In genomic region chr4:114785570-114785969, GRCh38 we compare ENCODE assay signal across 20 cellular contexts.
DNase-seq lines count a peak whose midpoint lies in the region; ATAC-seq, FAIRE-seq and TF ChIP-seq lines count a peak whose summit lies in the region.
"Had no signal": no experiment of that assay in that cellular context is flagged by ENCODE, and none has a peak within 500 bp of the region (broad histone marks: within the 10 kb centered on the region; RNA-seq: fewer than 3 reads in every experiment).

No MANE protein-coding gene starts in this region.

- POLR2A ChIA-PET in HepG2 (lab: Yijun Ruan, JAX), result no interaction called here
- POLR2A ChIA-PET in IMR-90 (lab: Charles Lee; ENCODE audit: unreplicated experiment), result no interaction called here

- intact Hi-C loops in HepG2 (cut with micrococcal nuclease; ENCODE audit: unreplicated experiment) (no loop called here), right lobe of liver (cut with DNase I) (no loop called here), IMR-90 (cut with micrococcal nuclease) (no loop called here)

- H3K4ac ChIP-seq in IMR-90 (ENCODE audit: low read depth, low read length) (no peak overlapping the region), mesendoderm (ENCODE audit: low read depth, low read length) (no peak overlapping the region)

- H4K20me1 ChIP-seq in HepG2 (ENCODE audit: insufficient read depth, low read length) (no peaks in the 10 kb centered on the region), IMR-90 (ENCODE audit: insufficient read depth, low read length) (no peaks in the 10 kb centered on the region)
- H4K20me1 ChIP-seq: BLaER1 had no signal

- in situ Hi-C loops in HepG2 (cut with HindIII; ENCODE audit: extremely low pct_ligation_motif_present, low pct_unique_long_range_greater_than_20kb) (loop anchor here (10.0 kb wide), 1 partner anchor 269 kb away; no protein-coding TSS in a partner anchor), IMR-90 (cut with MboI; ENCODE audit: low sequenced_read_pairs) (no loop called here)

- TF ChIP-seq POLR2A in HepG2 (IDR thresholded peaks at IDR 0.05; ENCODE audit: insufficient read depth in 1 of 2, low read depth in 2 of 2, low read length in 2 of 2), result no peak
- no peak for TF ChIP-seq POLR2A in right lobe of liver (IDR thresholded peaks at IDR 0.05)
- TF ChIP-seq POLR2A in IMR-90 (IDR thresholded peaks at IDR 0.05; ENCODE audit: low read depth, low read length), result no peak

- dilution Hi-C loops in IMR-90 (cut with HindIII; ENCODE audit: low sequenced_read_pairs, unreplicated experiment), result no loop called here

- H3K9me1 ChIP-seq in IMR-90 (ENCODE audit: insufficient read depth, low read length), result no peaks in the 10 kb centered on the region

- TF ChIP-seq EP300 in HepG2 (IDR thresholded peaks at IDR 0.05; ENCODE audit: low read depth in 2 of 2, low read length in 2 of 2) (no peak), HepG2 (CRISPR knock-in tag; IDR thresholded peaks at IDR 0.05; ENCODE audit: borderline replicate concordance) (no peak)

- H3K18ac ChIP-seq in IMR-90 (ENCODE audit: low read depth, low read length) (no peak overlapping the region), mesendoderm (ENCODE audit: low read length) (no peak overlapping the region)

- H3K79me1 ChIP-seq in IMR-90 (ENCODE audit: low read depth in 1 of 2, low read length in 2 of 2) (no peaks in the 10 kb centered on the region), mesendoderm (ENCODE audit: low read length) (no peaks in the 10 kb centered on the region)

- H2AK9ac ChIP-seq in IMR-90 (replicated peaks; ENCODE audit: low read depth, low read length, poor library complexity), result no peak overlapping the region

- no peak for FAIRE-seq in HepG2 (lab: Jason Lieb, UNC)
- FAIRE-seq: G401.6, GM12892, GM19239, H54 had no signal

- H3K4me2 ChIP-seq in HepG2 (ENCODE audit: low read depth, low read length), result no peak overlapping the region
- H3K4me2 ChIP-seq in IMR-90 (ENCODE audit: low read depth, low read length), result no peak overlapping the region
- no peak overlapping the region for H3K4me2 ChIP-seq in mesendoderm (ENCODE audit: low read length)
- H3K4me2 ChIP-seq: BLaER1 had no signal

- no peaks in the 10 kb centered on the region for H3K9me3 ChIP-seq in HepG2 (ENCODE audit: low read length)
- no peaks in the 10 kb centered on the region for H3K9me3 ChIP-seq in right lobe of liver
- no peaks in the 10 kb centered on the region for H3K9me3 ChIP-seq in IMR-90 (ENCODE audit: control insufficient read depth, insufficient read depth, low read length)
- H3K9me3 ChIP-seq: BLaER1, Caco-2, HAP-1 had no signal

- H4K8ac ChIP-seq in IMR-90 (ENCODE audit: low read depth in 2 of 2, low read length in 2 of 2) (no peak overlapping the region), mesendoderm (ENCODE audit: low read depth, low read length) (no peak overlapping the region)

- no peak overlapping the region for H3K14ac ChIP-seq in IMR-90 (replicated peaks; ENCODE audit: low read depth, low read length)

- BruUV-seq in HepG2 (replicated peaks; lab: Mats Ljungman, UMichigan) (no TSS peak), IMR-90 (replicated peaks; lab: Mats Ljungman, UMichigan) (no TSS peak)

- no peak for TF ChIP-seq RAD21 in HepG2 (CRISPR knock-in tag; IDR thresholded peaks at IDR 0.05)
- TF ChIP-seq RAD21 in IMR-90 (IDR thresholded peaks at IDR 0.05; ENCODE audit: low read length), result no peak

- H3K27me3 ChIP-seq in HepG2 (ENCODE audit: control insufficient read depth in 1 of 2, insufficient read depth in 2 of 2, low read length in 2 of 2) (no peaks in the 10 kb centered on the region; a peak in 1 of 5 replicates), right lobe of liver (no peaks in the 10 kb centered on the region), IMR-90 (ENCODE audit: control insufficient read depth, insufficient read depth, low read length) (no peaks in the 10 kb centered on the region), mesendoderm (ENCODE audit: insufficient read depth, low read length, poor library complexity) (no peaks in the 10 kb centered on the region)
- H3K27me3 ChIP-seq: BLaER1 had no signal

- H3K4me1 ChIP-seq in HepG2 (ENCODE audit: insufficient read depth, low read length), result no peaks in the 10 kb centered on the region
- no peaks in the 10 kb centered on the region for H3K4me1 ChIP-seq in right lobe of liver
- H3K4me1 ChIP-seq in IMR-90 (ENCODE audit: control insufficient read depth, insufficient read depth, low read length), result no peaks in the 10 kb centered on the region
- no peaks in the 10 kb centered on the region for H3K4me1 ChIP-seq in mesendoderm (ENCODE audit: control insufficient read depth, low read depth, low read length)
- H3K4me1 ChIP-seq: BLaER1, Caco-2 had no signal

- H3K4me3 ChIP-seq in HepG2 (replicated peaks in 1 of 3; ENCODE audit: insufficient read depth in 1 of 3, low read depth in 2 of 3, low read length in 3 of 3) (no peak overlapping the region), right lobe of liver (no peak overlapping the region), IMR-90 (ENCODE audit: insufficient read depth, low read depth, low read length) (no peak overlapping the region), mesendoderm (ENCODE audit: low read length) (no peak overlapping the region)
- H3K4me3 ChIP-seq: BLaER1, HAP-1 had no signal

- H2BK120ac ChIP-seq in IMR-90 (ENCODE audit: low read depth, low read length) (no peak overlapping the region), mesendoderm (ENCODE audit: low read depth, low read length) (no peak overlapping the region)

- H2BK20ac ChIP-seq in IMR-90 (ENCODE audit: low read depth, low read length), result no peak overlapping the region

- CTCF ChIA-PET in HepG2 (lab: Yijun Ruan, JAX; ENCODE audit: low intra/inter-chr PET ratio, low total read pairs), result no interaction called here
- CTCF ChIA-PET in IMR-90 (lab: Yijun Ruan, JAX), result no interaction called here

- H3K36me3 ChIP-seq in HepG2 (replicated peaks in 1 of 2; ENCODE audit: control insufficient read depth in 1 of 2, insufficient read depth in 2 of 2, low read length in 2 of 2) (no peaks in the 10 kb centered on the region), right lobe of liver (no peaks in the 10 kb centered on the region), IMR-90 (ENCODE audit: control insufficient read depth, insufficient read depth, low read length) (no peaks in the 10 kb centered on the region), mesendoderm (ENCODE audit: control insufficient read depth, insufficient read depth, low read length) (no peaks in the 10 kb centered on the region)
- H3K36me3 ChIP-seq: BLaER1, HAP-1 had no signal

- no peak overlapping the region for H2BK15ac ChIP-seq in IMR-90 (ENCODE audit: low read depth, low read length)
- H2BK15ac ChIP-seq in mesendoderm (replicated peaks; ENCODE audit: low read depth), result peak overlapping the region; percentile 57

- H3K79me2 ChIP-seq in HepG2 (ENCODE audit: insufficient read depth, low read length) (no peaks in the 10 kb centered on the region), mesendoderm (ENCODE audit: control insufficient read depth, insufficient read depth, low read length) (no peaks in the 10 kb centered on the region)

- ATAC-seq in HepG2, result no peak
- no peak for ATAC-seq in right lobe of liver
- ATAC-seq in IMR-90 (ENCODE audit: low read depth), result no peak
- ATAC-seq in GM21367 (IDR thresholded peaks at IDR 0.05; ENCODE audit: unreplicated experiment), result no peak
- ATAC-seq: CD8-positive, alpha-beta T cell had no signal

- H2AFZ ChIP-seq in HepG2 (ENCODE audit: low read length) (no peak overlapping the region), IMR-90 (replicated peaks; ENCODE audit: low read length, poor library complexity) (no peak overlapping the region)

- TF ChIP-seq CTCF in HepG2 (CRISPR knock-in tag; IDR thresholded peaks at IDR 0.05) (no peak), right lobe of liver (IDR thresholded peaks at IDR 0.05) (no peak), IMR-90 (conservative IDR thresholded peaks at IDR 0.05; ENCODE audit: low read depth, low read length) (no peak)

- DNase-seq in HepG2 (ENCODE audit: low spot score), result no peak
- no peak for DNase-seq in right lobe of liver
- DNase-seq in IMR-90, result no peak
- DNase-seq in mesendoderm, result no peak
- no peak for DNase-seq in putamen (ENCODE audit: low spot score)
- DNase-seq: Caco-2; CD4-positive, CD25-positive, alpha-beta regulatory T cell; CD8-positive, alpha-beta T cell; DMS153; DND-41; GOT3; HFFc6 had no signal

- no peak overlapping the region for H2BK5ac ChIP-seq in IMR-90 (ENCODE audit: low read depth, low read length, poor library complexity, severe bottlenecking)
- no peak overlapping the region for H2BK5ac ChIP-seq in mesendoderm (ENCODE audit: low read length)

- H3K56ac ChIP-seq in IMR-90 (ENCODE audit: extremely low read depth, insufficient read depth, low read length) (no peak overlapping the region), mesendoderm (ENCODE audit: low read length) (no peak overlapping the region)

- H3K9ac ChIP-seq in HepG2 (ENCODE audit: insufficient read depth, low read depth, low read length) (no peak overlapping the region), IMR-90 (ENCODE audit: low read depth, low read length) (no peak overlapping the region), mesendoderm (ENCODE audit: low read length) (no peak overlapping the region)
- H3K9ac ChIP-seq: BLaER1 had no signal

- no peak overlapping the region for H4K91ac ChIP-seq in IMR-90 (ENCODE audit: insufficient read depth, low read depth, low read length)

- H3K23ac ChIP-seq in IMR-90 (ENCODE audit: low read depth, low read length) (no peak overlapping the region), mesendoderm (ENCODE audit: low read length) (no peak overlapping the region)

- H4K5ac ChIP-seq in IMR-90 (ENCODE audit: low read depth, low read length) (no peak overlapping the region), mesendoderm (ENCODE audit: low read length) (no peak overlapping the region)

- H2AK5ac ChIP-seq in IMR-90 (ENCODE audit: low read depth, low read length) (no peak overlapping the region), mesendoderm (ENCODE audit: low read length) (no peak overlapping the region)

- H3K27ac ChIP-seq in HepG2 (ENCODE audit: extremely low read length, insufficient read depth, low read length), result no peak overlapping the region
- H3K27ac ChIP-seq in right lobe of liver, result no peak overlapping the region
- no peak overlapping the region for H3K27ac ChIP-seq in IMR-90 (ENCODE audit: insufficient read depth, low read length)
- no peak overlapping the region for H3K27ac ChIP-seq in mesendoderm (ENCODE audit: low read depth, low read length)
- H3K27ac ChIP-seq: BLaER1, C4-2B had no signal

TF ChIP-seq in HepG2, 621 proteins besides CTCF, POLR2A, EP300 and RAD21 (continues in another document):
- TF ChIP-seq MAFF (IDR thresholded peaks at IDR 0.05; ENCODE audit: low read depth, low read length) (peak; percentile 58; the same call in 1 of the 2 replicates), MAFK (conservative IDR thresholded peaks at IDR 0.05 in 1 of 2, IDR thresholded peaks at IDR 0.05 in 1 of 2; ENCODE audit: low read length in 2 of 2) (peak; percentile 55 to 79; a peak in 3 of 4 replicates)

TF ChIP-seq in IMR-90, 13 proteins besides CTCF, POLR2A, EP300 and RAD21:
- TF ChIP-seq FOS (IDR thresholded peaks at IDR 0.05; ENCODE audit: low read depth, low read length) (no peak), BHLHE40 (IDR thresholded peaks at IDR 0.05; ENCODE audit: low read depth, low read length) (no peak), MAFK (IDR thresholded peaks at IDR 0.05; ENCODE audit: low read depth, low read length) (peak; percentile 70)
